24 cellular contexts compared by ENCODE assay signal in genomic region chr2:176075476-176075875, GRCh38. TPM values are rescaled to one million over a fixed set of nuclear protein-coding genes. Genes with fewer than 3 reads are reported as not detected.
DNase-seq lines count a peak whose midpoint lies in the region; ATAC-seq, FAIRE-seq and TF ChIP-seq lines count a peak whose summit lies in the region.
"Had no signal": no experiment of that assay in that cellular context is flagged by ENCODE, and none has a peak within 500 bp of the region (broad histone marks: within the 10 kb centered on the region; RNA-seq: fewer than 3 reads in every experiment).

No MANE protein-coding gene starts in this region.

- no peak for TF ChIP-seq RAD21 in HepG2 (CRISPR knock-in tag; IDR thresholded peaks at IDR 0.05)

- no peaks in the 10 kb centered on the region for H3K9me3 ChIP-seq in HepG2 (ENCODE audit: low read length)
- H3K9me3 ChIP-seq in right lobe of liver = no peaks in the 10 kb centered on the region
- no peaks in the 10 kb centered on the region for H3K9me3 ChIP-seq in PC-9 (ENCODE audit: insufficient read depth, low read depth)
- no peaks in the 10 kb centered on the region for H3K9me3 ChIP-seq in iPS-15b (ENCODE audit: control insufficient read depth, insufficient read depth, low read length)
- H3K9me3 ChIP-seq in vagina = no peaks in the 10 kb centered on the region

- POLR2A ChIA-PET in HepG2 (lab: Yijun Ruan, JAX) = no interaction called here
- POLR2A ChIA-PET in PC-9 (lab: Charles Lee; ENCODE audit: unreplicated experiment) = no interaction called here

- H3K4me3 ChIP-seq in HepG2 (replicated peaks in 1 of 3; ENCODE audit: insufficient read depth in 1 of 3, low read depth in 2 of 3, low read length in 3 of 3) = no peak overlapping the region
- no peak overlapping the region for H3K4me3 ChIP-seq in right lobe of liver
- no peak overlapping the region for H3K4me3 ChIP-seq in PC-9
- peak overlapping the region; percentile 1 for H3K4me3 ChIP-seq in iPS-15b (ENCODE audit: low read depth, low read length)
- peak overlapping the region; percentile 17 to 29 for H3K4me3 ChIP-seq in vagina
- H3K4me3 ChIP-seq: BLaER1 treated with 17β-estradiol and CSF1 and Interleukin-3, amounts not matched to agents 10 nM and 100 nM; heart right ventricle had no signal

- H2AFZ ChIP-seq in HepG2 (ENCODE audit: low read length) (no peak overlapping the region), PC-9 (no peak overlapping the region)

- peak overlapping the region; percentile 30; the same call in 1 of the 2 replicates for H3K4me2 ChIP-seq in HepG2 (ENCODE audit: low read depth, low read length)
- H3K4me2 ChIP-seq in PC-9 = 0 out of 2 replicates have a peak overlapping the region, but pooled peaks have one; percentile 0
- H3K4me2 ChIP-seq: BLaER1 treated with 17β-estradiol and CSF1 and Interleukin-3, amounts not matched to agents 10 nM and 100 nM had no signal

- no peaks in the 10 kb centered on the region for H3K9me2 ChIP-seq in PC-9 (ENCODE audit: insufficient read depth)

- no peaks in the 10 kb centered on the region for H4K20me1 ChIP-seq in HepG2 (ENCODE audit: insufficient read depth, low read length)
- no peaks in the 10 kb centered on the region for H4K20me1 ChIP-seq in PC-9 (ENCODE audit: insufficient read depth)

- TF ChIP-seq EP300 in HepG2 (IDR thresholded peaks at IDR 0.05; ENCODE audit: low read depth in 2 of 2, low read length in 2 of 2) (no peak), HepG2 (CRISPR knock-in tag; IDR thresholded peaks at IDR 0.05; ENCODE audit: borderline replicate concordance) (no peak)

- 14% methylated on average over 15 of the region's 15 CpGs for WGBS in HepG2 (ENCODE audit: low lambda C conversion rate)
- WGBS in right lobe of liver (ENCODE audit: insufficient coverage, low coverage, low lambda C conversion rate, missing lambda C conversion rate) = 6% methylated on average over 15 of the region's 15 CpGs

- no peaks in the 10 kb centered on the region for H3K79me2 ChIP-seq in HepG2 (ENCODE audit: insufficient read depth, low read length)
- H3K79me2 ChIP-seq in PC-9 (ENCODE audit: low read depth) = no peaks in the 10 kb centered on the region

- H3K36me3 ChIP-seq in HepG2 (replicated peaks in 1 of 2; ENCODE audit: control insufficient read depth in 1 of 2, insufficient read depth in 2 of 2, low read length in 2 of 2) (no peaks in the 10 kb centered on the region), right lobe of liver (no peaks in the 10 kb centered on the region), PC-9 (ENCODE audit: low read depth) (no peaks in the 10 kb centered on the region), iPS-15b (ENCODE audit: control insufficient read depth, insufficient read depth, low read length) (no peaks in the 10 kb centered on the region), vagina (no peaks in the 10 kb centered on the region)
- H3K36me3 ChIP-seq: BLaER1 treated with 17β-estradiol and CSF1 and Interleukin-3, amounts not matched to agents 10 nM and 100 nM; heart right ventricle had no signal

- TF ChIP-seq CTCF in HepG2 (CRISPR knock-in tag; IDR thresholded peaks at IDR 0.05) (no peak), right lobe of liver (IDR thresholded peaks at IDR 0.05) (no peak), PC-9 (conservative IDR thresholded peaks at IDR 0.05) (no peak), vagina (IDR thresholded peaks at IDR 0.05) (no peak)

- peaks cover 11 to 83% of the 10 kb centered on the region in 2 experiments for H3K27me3 ChIP-seq in HepG2 (ENCODE audit: control insufficient read depth in 1 of 2, insufficient read depth in 2 of 2, low read length in 2 of 2)
- peaks cover 23 to 80% of the 10 kb centered on the region in 2 donors for H3K27me3 ChIP-seq in right lobe of liver
- peaks cover 79% of the 10 kb centered on the region for H3K27me3 ChIP-seq in PC-9 (ENCODE audit: insufficient read depth, low read depth)
- H3K27me3 ChIP-seq in iPS-15b (ENCODE audit: control insufficient read depth, insufficient read depth, low read length) = peaks cover 95% of the 10 kb centered on the region
- peaks cover 1% of the 10 kb centered on the region for H3K27me3 ChIP-seq in vagina

- in situ Hi-C loops in HepG2 (cut with HindIII; ENCODE audit: extremely low pct_ligation_motif_present, low pct_unique_long_range_greater_than_20kb) = no loop called here

- CTCF ChIA-PET in HepG2 (lab: Yijun Ruan, JAX; ENCODE audit: low intra/inter-chr PET ratio, low total read pairs) (no interaction called here), PC-9 (lab: Charles Lee) (no interaction called here)

- DNase-seq in HepG2 (ENCODE audit: low spot score) (no peak), right lobe of liver (no peak), PC-9 (no peak), vagina (ENCODE audit: extremely low spot score in 2 of 2) (no peak), AG08396 (ENCODE audit: low spot score) (no peak), amygdala (lab: John Stamatoyannopoulos, UW) (no peak)
- DNase-seq in activated CD4-positive, alpha-beta T cell treated with anti-CD3 and anti-CD28 coated beads for 4 hours = no peak
- DNase-seq: activated CD4-positive, alpha-beta T cell treated with anti-CD3 and anti-CD28 coated beads, Interleukin-2, amount 10 ng/mL, durations not matched to agents 7 days and 5 days; heart right ventricle; KG1; NCI-H2029; NCI-H510A; nucleus accumbens; substantia nigra; T-helper 1 cell had no signal

- H3K27ac ChIP-seq in HepG2 (ENCODE audit: extremely low read length, insufficient read depth, low read length) (no peak overlapping the region), right lobe of liver (no peak overlapping the region), PC-9 (no peak overlapping the region), vagina (peak overlapping the region; percentile 93)
- H3K27ac ChIP-seq: BLaER1 treated with 17β-estradiol and CSF1 and Interleukin-3, amounts not matched to agents 10 nM and 100 nM; heart right ventricle had no signal

- no peaks in the 10 kb centered on the region for H3K4me1 ChIP-seq in HepG2 (ENCODE audit: insufficient read depth, low read length)
- peaks cover 0 to 6% (median 0%) of the 10 kb centered on the region in 4 donors for H3K4me1 ChIP-seq in right lobe of liver
- H3K4me1 ChIP-seq in PC-9 (replicated peaks; ENCODE audit: insufficient read depth) = no peaks in the 10 kb centered on the region
- peaks cover 3% of the 10 kb centered on the region for H3K4me1 ChIP-seq in iPS-15b (ENCODE audit: control insufficient read depth, insufficient read depth, low read length)
- peaks cover 9% of the 10 kb centered on the region for H3K4me1 ChIP-seq in vagina

- intact Hi-C loops in HepG2 (cut with micrococcal nuclease; ENCODE audit: unreplicated experiment) (no loop called here), right lobe of liver (cut with DNase I) (loop anchor here in 1 of 2 donors (10.0 kb wide), 1 partner anchor 391 kb away; no protein-coding TSS in a partner anchor), PC-9 (cut with micrococcal nuclease; ENCODE audit: unreplicated experiment) (no loop called here), vagina (cut with DNase I) (loop anchor here (5.0 kb wide), 1 partner anchor 73 kb away; the partner anchor contains the start of gene LNPK)

- TF ChIP-seq POLR2A in HepG2 (IDR thresholded peaks at IDR 0.05; ENCODE audit: insufficient read depth in 1 of 2, low read depth in 2 of 2, low read length in 2 of 2) = no peak
- no peak for TF ChIP-seq POLR2A in right lobe of liver (IDR thresholded peaks at IDR 0.05)
- no peak for TF ChIP-seq POLR2A in vagina (IDR thresholded peaks at IDR 0.05)

- ATAC-seq in HepG2 = no peak
- ATAC-seq in right lobe of liver = no peak
- ATAC-seq: heart right ventricle, Right ventricle myocardium inferior had no signal

- BruUV-seq in HepG2 (replicated peaks; lab: Mats Ljungman, UMichigan) (no TSS peak), PC-9 (replicated peaks; lab: Mats Ljungman, UMichigan) (no TSS peak)

- FAIRE-seq in HepG2 (lab: Jason Lieb, UNC) = no peak
- FAIRE-seq: A204.1, bronchial epithelial cell, D721Med had no signal

- H3F3A ChIP-seq in PC-9 (ENCODE audit: insufficient read depth, low read depth) = no peaks in the 10 kb centered on the region

- H3K9ac ChIP-seq in HepG2 (ENCODE audit: insufficient read depth, low read depth, low read length) (no peak overlapping the region), iPS-15b (ENCODE audit: low read depth, low read length) (no peak overlapping the region)
- H3K9ac ChIP-seq: BLaER1 treated with 17β-estradiol and CSF1 and Interleukin-3, amounts not matched to agents 10 nM and 100 nM had no signal

RNA-seq across cellular contexts. Expression of gene EVX2, which starts 8.3 kb away (rescaled TPM):
- not detected in 2 replicates for total RNA-seq in HepG2 (2016; rRNA removed; fragmentation: Illumina TruSeq; extraction: Trizol)
- not detected in 2 replicates for total RNA-seq in HepG2 (2016; cell fraction: cytosol; rRNA removed; fragmentation: Illumina TruSeq; extraction: Trizol; ENCODE audit: low read depth)
- not detected in 2 replicates for total RNA-seq in HepG2 (2016; cell fraction: insoluble cytoplasmic fraction; rRNA removed; fragmentation: Illumina TruSeq; extraction: Trizol)
- not detected in 2 replicates for total RNA-seq in HepG2 (2016; cell fraction: membrane; rRNA removed; fragmentation: Illumina TruSeq; extraction: Trizol)
- total RNA-seq in HepG2 (2016; cell fraction: nucleus; rRNA removed; fragmentation: Illumina TruSeq; extraction: Trizol) = not detected in 2 replicates
- not detected in 2 replicates for polyA plus RNA-seq in HepG2 (2011; rRNA removed)
- polyA plus RNA-seq in HepG2 (2011; cell fraction: cytosol; rRNA removed) = not detected in 2 replicates
- not detected in 2 replicates for polyA plus RNA-seq in HepG2 (2011; cell fraction: nucleus; rRNA removed)
- polyA plus RNA-seq in HepG2 (2012) = not detected in 2 replicates
- not detected in 2 replicates for polyA plus RNA-seq in HepG2 (2016; cell fraction: cytosol; fragmentation: Illumina TruSeq; extraction: Trizol; ENCODE audit: low read depth)
- not detected in 2 replicates for polyA plus RNA-seq in HepG2 (2016; cell fraction: insoluble cytoplasmic fraction; fragmentation: Illumina TruSeq; extraction: Trizol; ENCODE audit: low read depth)
- not detected in 2 replicates for polyA plus RNA-seq in HepG2 (2016; cell fraction: membrane; fragmentation: Illumina TruSeq; extraction: Trizol; ENCODE audit: low read depth)
- polyA plus RNA-seq in HepG2 (2016; cell fraction: nucleus; fragmentation: Illumina TruSeq; extraction: Trizol; ENCODE audit: insufficient read depth, low read depth) = not detected in 2 replicates
- not detected in 2 replicates for polyA minus RNA-seq in HepG2 (2011; rRNA and poly(A)+ RNA removed; ENCODE audit: low replicate concordance)
- not detected in 2 replicates for polyA minus RNA-seq in HepG2 (2011; cell fraction: cytosol; rRNA and poly(A)+ RNA removed)
- polyA minus RNA-seq in HepG2 (2011; cell fraction: nucleus; rRNA and poly(A)+ RNA removed) = not detected in 2 replicates
- not detected for total RNA-seq in right lobe of liver
- not detected in 2 replicates for total RNA-seq in PC-9 (2021)
- total RNA-seq in vagina = 0.98 TPM
- total RNA-seq: activated CD4-positive, alpha-beta T cell treated with anti-CD3 and anti-CD28 coated beads, Interleukin-2, amount 10 ng/mL, durations not matched to agents 7 days and 5 days; bronchial epithelial cell; G401; heart right ventricle; liver; mucosa of gallbladder; Right ventricle myocardium inferior had no signal
- polyA plus RNA-seq: heart right ventricle, liver had no signal

RNA-seq across cellular contexts. Expression of gene HOXD13, which starts 17.0 kb away (rescaled TPM):
- not detected in 2 replicates for total RNA-seq in HepG2 (2016; rRNA removed; fragmentation: Illumina TruSeq; extraction: Trizol)
- not detected in 2 replicates for total RNA-seq in HepG2 (2016; cell fraction: cytosol; rRNA removed; fragmentation: Illumina TruSeq; extraction: Trizol; ENCODE audit: low read depth)
- total RNA-seq in HepG2 (2016; cell fraction: insoluble cytoplasmic fraction; rRNA removed; fragmentation: Illumina TruSeq; extraction: Trizol) = not detected in 2 replicates
- not detected in 2 replicates for total RNA-seq in HepG2 (2016; cell fraction: membrane; rRNA removed; fragmentation: Illumina TruSeq; extraction: Trizol)
- total RNA-seq in HepG2 (2016; cell fraction: nucleus; rRNA removed; fragmentation: Illumina TruSeq; extraction: Trizol) = not detected in 2 replicates
- not detected in 2 replicates for polyA plus RNA-seq in HepG2 (2011; rRNA removed)
- polyA plus RNA-seq in HepG2 (2011; cell fraction: cytosol; rRNA removed) = not detected in 2 replicates
- not detected in 2 replicates for polyA plus RNA-seq in HepG2 (2011; cell fraction: nucleus; rRNA removed)
- polyA plus RNA-seq in HepG2 (2012) = not detected in 2 replicates
- polyA plus RNA-seq in HepG2 (2016; cell fraction: cytosol; fragmentation: Illumina TruSeq; extraction: Trizol; ENCODE audit: low read depth) = not detected in 2 replicates
- polyA plus RNA-seq in HepG2 (2016; cell fraction: insoluble cytoplasmic fraction; fragmentation: Illumina TruSeq; extraction: Trizol; ENCODE audit: low read depth) = not detected in 2 replicates
- not detected in 2 replicates for polyA plus RNA-seq in HepG2 (2016; cell fraction: membrane; fragmentation: Illumina TruSeq; extraction: Trizol; ENCODE audit: low read depth)
- not detected in 2 replicates for polyA plus RNA-seq in HepG2 (2016; cell fraction: nucleus; fragmentation: Illumina TruSeq; extraction: Trizol; ENCODE audit: insufficient read depth, low read depth)
- polyA minus RNA-seq in HepG2 (2011; rRNA and poly(A)+ RNA removed; ENCODE audit: low replicate concordance) = not detected in 2 replicates
- polyA minus RNA-seq in HepG2 (2011; cell fraction: cytosol; rRNA and poly(A)+ RNA removed) = not detected in 2 replicates
- polyA minus RNA-seq in HepG2 (2011; cell fraction: nucleus; rRNA and poly(A)+ RNA removed) = not detected in 2 replicates
- total RNA-seq in right lobe of liver = not detected
- not detected in 2 replicates for total RNA-seq in PC-9 (2021)
- 15.7 TPM for total RNA-seq in vagina
- total RNA-seq: activated CD4-positive, alpha-beta T cell treated with anti-CD3 and anti-CD28 coated beads, Interleukin-2, amount 10 ng/mL, durations not matched to agents 7 days and 5 days; bronchial epithelial cell; G401; heart right ventricle; liver; mucosa of gallbladder; Right ventricle myocardium inferior had no signal
- polyA plus RNA-seq: heart right ventricle, liver had no signal

RNA-seq across cellular contexts. Expression of gene HOXD12, which starts 24.1 kb away (rescaled TPM):
- total RNA-seq in HepG2 (2016; rRNA removed; fragmentation: Illumina TruSeq; extraction: Trizol) = not detected in 2 replicates
- not detected in 2 replicates for total RNA-seq in HepG2 (2016; cell fraction: cytosol; rRNA removed; fragmentation: Illumina TruSeq; extraction: Trizol; ENCODE audit: low read depth)
- total RNA-seq in HepG2 (2016; cell fraction: insoluble cytoplasmic fraction; rRNA removed; fragmentation: Illumina TruSeq; extraction: Trizol) = not detected in 2 replicates
- total RNA-seq in HepG2 (2016; cell fraction: membrane; rRNA removed; fragmentation: Illumina TruSeq; extraction: Trizol) = not detected in 2 replicates
- total RNA-seq in HepG2 (2016; cell fraction: nucleus; rRNA removed; fragmentation: Illumina TruSeq; extraction: Trizol) = not detected in 2 replicates
- not detected in 2 replicates for polyA plus RNA-seq in HepG2 (2011; rRNA removed)
- polyA plus RNA-seq in HepG2 (2011; cell fraction: cytosol; rRNA removed) = not detected in 2 replicates
- not detected in 2 replicates for polyA plus RNA-seq in HepG2 (2011; cell fraction: nucleus; rRNA removed)
- not detected in 2 replicates for polyA plus RNA-seq in HepG2 (2012)
- not detected in 2 replicates for polyA plus RNA-seq in HepG2 (2016; cell fraction: cytosol; fragmentation: Illumina TruSeq; extraction: Trizol; ENCODE audit: low read depth)
- polyA plus RNA-seq in HepG2 (2016; cell fraction: insoluble cytoplasmic fraction; fragmentation: Illumina TruSeq; extraction: Trizol; ENCODE audit: low read depth) = not detected in 2 replicates
- not detected in 2 replicates for polyA plus RNA-seq in HepG2 (2016; cell fraction: membrane; fragmentation: Illumina TruSeq; extraction: Trizol; ENCODE audit: low read depth)
- polyA plus RNA-seq in HepG2 (2016; cell fraction: nucleus; fragmentation: Illumina TruSeq; extraction: Trizol; ENCODE audit: insufficient read depth, low read depth) = not detected in 2 replicates
- polyA minus RNA-seq in HepG2 (2011; rRNA and poly(A)+ RNA removed; ENCODE audit: low replicate concordance) = not detected in 2 replicates
- not detected in 2 replicates for polyA minus RNA-seq in HepG2 (2011; cell fraction: cytosol; rRNA and poly(A)+ RNA removed)
- polyA minus RNA-seq in HepG2 (2011; cell fraction: nucleus; rRNA and poly(A)+ RNA removed) = not detected in 2 replicates
- not detected for total RNA-seq in right lobe of liver
- total RNA-seq in PC-9 (2021) = not detected in 2 replicates
- total RNA-seq in vagina = 1.7 TPM
- total RNA-seq: activated CD4-positive, alpha-beta T cell treated with anti-CD3 and anti-CD28 coated beads, Interleukin-2, amount 10 ng/mL, durations not matched to agents 7 days and 5 days; bronchial epithelial cell; G401; heart right ventricle; liver; mucosa of gallbladder; Right ventricle myocardium inferior had no signal
- polyA plus RNA-seq: heart right ventricle, liver had no signal

RNA-seq across cellular contexts. Expression of gene HOXD11, which starts 31.6 kb away (rescaled TPM):
- total RNA-seq in HepG2 (2016; rRNA removed; fragmentation: Illumina TruSeq; extraction: Trizol) (not detected in 2 replicates), right lobe of liver (not detected), PC-9 (2021) (not detected in 2 replicates), vagina (19.4 TPM)
- total RNA-seq in HepG2 (2016; cell fraction: cytosol; rRNA removed; fragmentation: Illumina TruSeq; extraction: Trizol; ENCODE audit: low read depth) = not detected in 2 replicates
- total RNA-seq in HepG2 (2016; cell fraction: insoluble cytoplasmic fraction; rRNA removed; fragmentation: Illumina TruSeq; extraction: Trizol) = not detected in 2 replicates
- not detected in 2 replicates for total RNA-seq in HepG2 (2016; cell fraction: membrane; rRNA removed; fragmentation: Illumina TruSeq; extraction: Trizol)
- not detected in 2 replicates for total RNA-seq in HepG2 (2016; cell fraction: nucleus; rRNA removed; fragmentation: Illumina TruSeq; extraction: Trizol)
- not detected in 2 replicates for polyA plus RNA-seq in HepG2 (2011; rRNA removed)
- not detected in 2 replicates for polyA plus RNA-seq in HepG2 (2011; cell fraction: cytosol; rRNA removed)
- polyA plus RNA-seq in HepG2 (2011; cell fraction: nucleus; rRNA removed) = not detected in 2 replicates
- not detected in 2 replicates for polyA plus RNA-seq in HepG2 (2012)
- polyA plus RNA-seq in HepG2 (2016; cell fraction: cytosol; fragmentation: Illumina TruSeq; extraction: Trizol; ENCODE audit: low read depth) = not detected in 2 replicates
- polyA plus RNA-seq in HepG2 (2016; cell fraction: insoluble cytoplasmic fraction; fragmentation: Illumina TruSeq; extraction: Trizol; ENCODE audit: low read depth) = not detected in 2 replicates
- not detected in 2 replicates for polyA plus RNA-seq in HepG2 (2016; cell fraction: membrane; fragmentation: Illumina TruSeq; extraction: Trizol; ENCODE audit: low read depth)
- not detected in 2 replicates for polyA plus RNA-seq in HepG2 (2016; cell fraction: nucleus; fragmentation: Illumina TruSeq; extraction: Trizol; ENCODE audit: insufficient read depth, low read depth)
- polyA minus RNA-seq in HepG2 (2011; rRNA and poly(A)+ RNA removed; ENCODE audit: low replicate concordance) = 0.72 TPM in 1 of 2 replicates, not detected in the other
- not detected in 2 replicates for polyA minus RNA-seq in HepG2 (2011; cell fraction: cytosol; rRNA and poly(A)+ RNA removed)
- polyA minus RNA-seq in HepG2 (2011; cell fraction: nucleus; rRNA and poly(A)+ RNA removed) = not detected in 2 replicates
- total RNA-seq: activated CD4-positive, alpha-beta T cell treated with anti-CD3 and anti-CD28 coated beads, Interleukin-2, amount 10 ng/mL, durations not matched to agents 7 days and 5 days; bronchial epithelial cell; G401; heart right ventricle; liver; mucosa of gallbladder; Right ventricle myocardium inferior had no signal
- polyA plus RNA-seq: heart right ventricle, liver had no signal

RNA-seq across cellular contexts. Expression of gene HOXD10, which starts 41.1 kb away (rescaled TPM):
- total RNA-seq in HepG2 (2016; rRNA removed; fragmentation: Illumina TruSeq; extraction: Trizol) (not detected in 2 replicates), right lobe of liver (not detected), PC-9 (2021) (not detected in 2 replicates), vagina (19.6 TPM)
- total RNA-seq in HepG2 (2016; cell fraction: cytosol; rRNA removed; fragmentation: Illumina TruSeq; extraction: Trizol; ENCODE audit: low read depth) = not detected in 2 replicates
- total RNA-seq in HepG2 (2016; cell fraction: insoluble cytoplasmic fraction; rRNA removed; fragmentation: Illumina TruSeq; extraction: Trizol) = not detected in 2 replicates
- total RNA-seq in HepG2 (2016; cell fraction: membrane; rRNA removed; fragmentation: Illumina TruSeq; extraction: Trizol) = not detected in 2 replicates
- total RNA-seq in HepG2 (2016; cell fraction: nucleus; rRNA removed; fragmentation: Illumina TruSeq; extraction: Trizol) = not detected in 2 replicates
- polyA plus RNA-seq in HepG2 (2011; rRNA removed) = not detected in 2 replicates
- polyA plus RNA-seq in HepG2 (2011; cell fraction: cytosol; rRNA removed) = not detected in 2 replicates
- not detected in 2 replicates for polyA plus RNA-seq in HepG2 (2011; cell fraction: nucleus; rRNA removed)
- not detected in 2 replicates for polyA plus RNA-seq in HepG2 (2012)
- polyA plus RNA-seq in HepG2 (2016; cell fraction: cytosol; fragmentation: Illumina TruSeq; extraction: Trizol; ENCODE audit: low read depth) = not detected in 2 replicates
- polyA plus RNA-seq in HepG2 (2016; cell fraction: insoluble cytoplasmic fraction; fragmentation: Illumina TruSeq; extraction: Trizol; ENCODE audit: low read depth) = not detected in 2 replicates
- not detected in 2 replicates for polyA plus RNA-seq in HepG2 (2016; cell fraction: membrane; fragmentation: Illumina TruSeq; extraction: Trizol; ENCODE audit: low read depth)
- polyA plus RNA-seq in HepG2 (2016; cell fraction: nucleus; fragmentation: Illumina TruSeq; extraction: Trizol; ENCODE audit: insufficient read depth, low read depth) = not detected in 2 replicates
- not detected in 2 replicates for polyA minus RNA-seq in HepG2 (2011; rRNA and poly(A)+ RNA removed; ENCODE audit: low replicate concordance)
- polyA minus RNA-seq in HepG2 (2011; cell fraction: cytosol; rRNA and poly(A)+ RNA removed) = not detected in 2 replicates
- polyA minus RNA-seq in HepG2 (2011; cell fraction: nucleus; rRNA and poly(A)+ RNA removed) = not detected in 2 replicates
- total RNA-seq: activated CD4-positive, alpha-beta T cell treated with anti-CD3 and anti-CD28 coated beads, Interleukin-2, amount 10 ng/mL, durations not matched to agents 7 days and 5 days; bronchial epithelial cell; G401; heart right ventricle; liver; mucosa of gallbladder; Right ventricle myocardium inferior had no signal
- polyA plus RNA-seq: heart right ventricle, liver had no signal

Comparison
In these comparisons a context has a peak if more than half of its experiments do, and no peak if none do; other contexts are left out.
1. H3K4me3 ChIP-seq: peak in iPS-15b (single experiment) and vagina (2 of 2); none in HepG2 (0 of 3), right lobe of liver (0 of 3) and PC-9 (single experiment).
2. RNA of gene HOXD13, which starts 17.0 kb away (total RNA-seq): 15.7 TPM in vagina (single experiment); not detected in HepG2, not detected in right lobe of liver and not detected in PC-9; every median in the first group is over 10 times any median in the second.